Comparison of ENCODE assay signal across 37 cellular contexts in the genomic region with DNA sequence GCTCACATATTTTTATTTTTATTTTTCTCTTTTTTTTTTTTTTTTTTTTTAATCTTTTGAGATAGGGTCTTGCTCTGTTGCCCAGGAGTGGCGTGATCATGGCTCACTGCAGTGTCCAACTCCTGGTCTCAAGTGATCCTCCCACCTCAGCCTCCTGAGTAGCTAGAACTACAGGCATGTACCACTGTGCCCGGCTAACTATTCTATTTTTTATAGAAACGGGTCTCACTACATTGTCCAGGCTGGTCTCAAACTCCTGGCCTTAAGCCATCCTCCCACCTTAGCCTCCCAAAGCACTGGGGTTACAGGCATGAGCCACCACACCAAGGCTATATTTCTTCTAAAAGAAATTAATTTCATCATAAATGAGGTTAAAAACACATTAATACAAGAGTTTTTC.
"Had no signal": no experiment of that assay in that cellular context is flagged by ENCODE, and none has a peak within 500 bp of the region (broad histone marks: within the 10 kb centered on the region; RNA-seq: fewer than 3 reads in every experiment).

No MANE protein-coding gene starts in this region.

- H3K27me3 Mint-ChIP-seq: activated CD4-positive, alpha-beta memory T cell treated with anti-CD3 and anti-CD28 coated beads for 36 hours; activated CD4-positive, alpha-beta T cell treated with anti-CD3 and anti-CD28 coated beads, Interleukin-2, amount 10 ng/mL, durations not matched to agents 24 days and 14 days; activated CD8-positive, alpha-beta T cell treated with anti-CD3 and anti-CD28 coated beads for 36 hours; activated naive CD8-positive, alpha-beta T cell treated with anti-CD3 and anti-CD28 coated beads for 36 hours; activated T-helper 17 cell treated with anti-CD3 and anti-CD28 coated beads, Interleukin-2, amount 50 U/mL, for 72 hours had no signal

- H3K4me3 ChIP-seq: adrenal gland, body of pancreas, breast epithelium had no signal

- H3K9me3 ChIP-seq: adrenal gland, body of pancreas, breast epithelium had no signal

- DNase-seq: activated CD4-positive, alpha-beta memory T cell treated with anti-CD3 and anti-CD28 coated beads for 36 hours; activated CD4-positive, alpha-beta T cell treated with anti-CD3 and anti-CD28 coated beads for 4 hours; activated CD4-positive, alpha-beta T cell treated with anti-CD3 and anti-CD28 coated beads, Interleukin-2, amount 10 ng/mL, durations not matched to agents 24 days and 14 days; activated CD4-positive, alpha-beta T cell treated with anti-CD3 and anti-CD28 coated beads, Interleukin-2, amount 50 U/mL, for 1 hour; activated CD4-positive, alpha-beta T cell treated with anti-CD3 and anti-CD28 coated beads, Interleukin-2, amount 50 U/mL, for 4 hours; activated CD4-positive, CD25-positive, alpha-beta regulatory T cell; activated CD8-positive, alpha-beta memory T cell treated with anti-CD3 and anti-CD28 coated beads, Interleukin-2, amount 50 U/mL, for 4 hours; activated CD8-positive, alpha-beta T cell treated with anti-CD3 and anti-CD28 coated beads for 36 hours; activated effector memory CD4-positive, alpha-beta T cell treated with anti-CD3 and anti-CD28 coated beads, Interleukin-2, amount 50 U/mL, for 16 hours; activated gamma-delta T cell treated with Interleukin-2 at 50 U/mL for 16 hours; activated naive CD4-positive, alpha-beta T cell; activated naive CD4-positive, alpha-beta T cell treated with anti-CD3 and anti-CD28 coated beads for 36 hours; activated naive CD4-positive, alpha-beta T cell treated with anti-CD3 and anti-CD28 coated beads, Interleukin-2, amount 50 U/mL, for 16 hours; activated naive CD8-positive, alpha-beta T cell treated with anti-CD3 and anti-CD28 coated beads for 36 hours; activated T-cell treated with anti-CD3 and anti-CD28 coated beads for 4 hours; activated T-cell treated with anti-CD3 and anti-CD28 coated beads, Interleukin-2, amount 50 U/mL, for 1 hour; activated T-cell treated with anti-CD3 and anti-CD28 coated beads, Interleukin-2, amount 50 U/mL, for 4 hours; activated T-cell treated with anti-CD3 and anti-CD28 coated beads, Interleukin-2, amount 50 U/mL, for 72 hours; adrenal gland; amniotic stem cell; aorta; body of pancreas; brain microvascular endothelial cell; central memory CD4-positive, alpha-beta T cell; T-helper 1 cell; T-helper 2 cell; T-helper 9 cell had no signal

- H3K36me3 ChIP-seq: brain microvascular endothelial cell, breast epithelium had no signal

- ATAC-seq: activated CD4-positive, CD25-positive, alpha-beta regulatory T cell treated with anti-CD3 and anti-CD28 coated beads, Interleukin-2, amount 50 U/mL, for 24 hours; activated CD8-positive, alpha-beta T cell treated with anti-CD3 and anti-CD28 coated beads for 36 hours; activated naive CD4-positive, alpha-beta T cell treated with anti-CD3 and anti-CD28 coated beads, Interleukin-2, amount 50 U/mL, for 72 hours; activated T-cell treated with anti-CD3 and anti-CD28 coated beads, Interleukin-2, amount 50 U/mL, for 4 hours; activated T-cell treated with anti-CD3 and anti-CD28 coated beads, Interleukin-2, amount 50 U/mL, for 72 hours; activated T-helper 17 cell treated with anti-CD3 and anti-CD28 coated beads, Interleukin-2, amount 50 U/mL, for 72 hours; body of pancreas had no signal

- H3K4me1 Mint-ChIP-seq: activated T-helper 17 cell treated with anti-CD3 and anti-CD28 coated beads, Interleukin-2, amount 50 U/mL, for 72 hours had no signal

- H3K4me3 Mint-ChIP-seq: activated CD4-positive, alpha-beta memory T cell treated with anti-CD3 and anti-CD28 coated beads for 36 hours; activated CD4-positive, alpha-beta T cell treated with anti-CD3 and anti-CD28 coated beads, Interleukin-2, amount 10 ng/mL, durations not matched to agents 24 days and 14 days; activated CD8-positive, alpha-beta T cell treated with anti-CD3 and anti-CD28 coated beads for 36 hours; activated naive CD4-positive, alpha-beta T cell treated with anti-CD3 and anti-CD28 coated beads for 36 hours; activated naive CD8-positive, alpha-beta T cell treated with anti-CD3 and anti-CD28 coated beads for 36 hours; activated T-cell treated with anti-CD3 and anti-CD28 coated beads, Interleukin-2, amount 50 U/mL, for 4 hours; activated T-cell treated with anti-CD3 and anti-CD28 coated beads, Interleukin-2, amount 50 U/mL, for 72 hours; activated T-helper 1 cell treated with anti-CD3 and anti-CD28 coated beads, Interleukin-12 subunit alpha, Interleukin-12 subunit beta, Interleukin-2, Interleukin-4 antibody, amounts not matched to agents 30 ng/mL and 10 ng/mL and 1 ng/mL, durations not matched to agents 14 hours and 24 hours and 36 hours; activated T-helper 17 cell treated with anti-CD3 and anti-CD28 coated beads, Interleukin-2, amount 50 U/mL, for 72 hours; T-helper 1 cell treated with Interleukin-12 subunit alpha and Interleukin-12 subunit beta and Interleukin-4 antibody, amounts not matched to agents 30 μg/mL and 1 μg/mL, for 36 hours; T-helper 2 cell treated with Interferon-gamma antibody and Interleukin-4, amounts not matched to agents 5 μg/mL and 100 μg/mL, for 36 hours had no signal

- H3K27ac Mint-ChIP-seq: activated CD4-positive, alpha-beta memory T cell treated with anti-CD3 and anti-CD28 coated beads for 36 hours; activated CD4-positive, alpha-beta T cell treated with anti-CD3 and anti-CD28 coated beads, Interleukin-2, amount 10 ng/mL, durations not matched to agents 24 days and 14 days; activated CD8-positive, alpha-beta T cell treated with anti-CD3 and anti-CD28 coated beads for 36 hours; activated naive CD4-positive, alpha-beta T cell treated with anti-CD3 and anti-CD28 coated beads for 36 hours; activated naive CD8-positive, alpha-beta T cell treated with anti-CD3 and anti-CD28 coated beads for 36 hours; activated T-helper 1 cell treated with anti-CD3 and anti-CD28 coated beads, Interleukin-12 subunit alpha, Interleukin-12 subunit beta, Interleukin-2, Interleukin-4 antibody, amounts not matched to agents 30 ng/mL and 10 ng/mL and 1 ng/mL, durations not matched to agents 14 hours and 24 hours and 36 hours; activated T-helper 17 cell treated with anti-CD3 and anti-CD28 coated beads, Interleukin-2, amount 50 U/mL, for 72 hours; T-helper 1 cell treated with Interleukin-12 subunit alpha and Interleukin-12 subunit beta and Interleukin-4 antibody, amounts not matched to agents 30 μg/mL and 1 μg/mL, for 36 hours; T-helper 2 cell treated with Interferon-gamma antibody and Interleukin-4, amounts not matched to agents 5 μg/mL and 100 μg/mL, for 36 hours had no signal

- H3K27me3 ChIP-seq: adrenal gland, body of pancreas, brain microvascular endothelial cell, breast epithelium had no signal

- H3K4me1 ChIP-seq: body of pancreas, breast epithelium had no signal

- FAIRE-seq: astrocyte, TTC549 had no signal

- H3K27ac ChIP-seq: adrenal gland, body of pancreas, brain microvascular endothelial cell, breast epithelium, VCaP had no signal

- H3K9me3 Mint-ChIP-seq: activated CD4-positive, alpha-beta memory T cell treated with anti-CD3 and anti-CD28 coated beads for 36 hours; activated CD4-positive, alpha-beta T cell treated with anti-CD3 and anti-CD28 coated beads, Interleukin-2, amount 10 ng/mL, durations not matched to agents 24 days and 14 days; activated CD8-positive, alpha-beta T cell treated with anti-CD3 and anti-CD28 coated beads for 36 hours; activated naive CD4-positive, alpha-beta T cell treated with anti-CD3 and anti-CD28 coated beads for 36 hours; activated naive CD4-positive, alpha-beta T cell treated with anti-CD3 and anti-CD28 coated beads, Interleukin-2, amount 50 U/mL, for 72 hours; activated naive CD8-positive, alpha-beta T cell treated with anti-CD3 and anti-CD28 coated beads for 36 hours; activated T-cell treated with anti-CD3 and anti-CD28 coated beads, Interleukin-2, amount 50 U/mL, for 4 hours; activated T-cell treated with anti-CD3 and anti-CD28 coated beads, Interleukin-2, amount 50 U/mL, for 72 hours; activated T-helper 1 cell treated with anti-CD3 and anti-CD28 coated beads, Interleukin-12 subunit alpha, Interleukin-12 subunit beta, Interleukin-2, Interleukin-4 antibody, amounts not matched to agents 30 ng/mL and 10 ng/mL and 1 ng/mL, durations not matched to agents 14 hours and 24 hours and 36 hours; activated T-helper 17 cell treated with anti-CD3 and anti-CD28 coated beads, Interleukin-2, amount 50 U/mL, for 72 hours; T-helper 1 cell treated with Interleukin-12 subunit alpha and Interleukin-12 subunit beta and Interleukin-4 antibody, amounts not matched to agents 30 μg/mL and 1 μg/mL, for 36 hours; T-helper 2 cell treated with Interferon-gamma antibody and Interleukin-4, amounts not matched to agents 5 μg/mL and 100 μg/mL, for 36 hours had no signal
